Comparison of ENCODE assay signal across 8 cellular contexts in the genomic region with DNA sequence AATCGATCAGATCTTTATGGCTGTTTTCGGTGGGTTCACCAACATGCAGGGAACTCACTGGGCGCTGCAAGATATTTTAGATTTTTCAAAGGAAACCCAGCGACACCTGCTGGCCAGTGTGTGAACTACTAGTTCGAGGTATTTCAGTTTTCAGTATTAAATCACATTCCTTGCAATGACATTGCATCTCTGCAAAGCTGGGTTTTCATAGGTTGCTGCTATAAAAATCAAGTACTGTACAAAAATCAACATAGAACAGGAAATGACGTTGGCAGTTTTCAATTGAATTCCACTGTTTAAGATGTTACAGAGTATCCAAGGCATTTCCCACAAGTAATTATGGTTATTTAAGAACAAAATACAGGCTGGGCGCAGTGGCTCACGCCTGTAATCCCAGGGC. TPM values are rescaled to one million over a fixed set of nuclear protein-coding genes. Genes with fewer than 3 reads are reported as not detected.
DNase-seq lines count a peak whose midpoint lies in the region; ATAC-seq lines count a peak whose summit lies in the region.

No MANE protein-coding gene starts in this region.

- intact Hi-C loops in Right ventricle myocardium superior (cut with DNase I), result loop anchor here (2.0 kb wide), 1 partner anchor 46 kb away; no protein-coding TSS in a partner anchor
- intact Hi-C loops in cardiac septum (cut with DNase I), result loop anchor here (1.0 kb wide), 1 partner anchor 45 kb away; no protein-coding TSS in a partner anchor

- ATAC-seq in Right ventricle myocardium superior (ENCODE audit: poor library complexity), result peak; percentile 56
- no peak for ATAC-seq in HG03571 (IDR thresholded peaks at IDR 0.05; ENCODE audit: unreplicated experiment)

- DNase-seq in Right ventricle myocardium superior, result peak; percentile 63
- no peak for DNase-seq in cardiac septum (ENCODE audit: low spot score)
- peak; percentile 7 for DNase-seq in NCI-H345 (lab: John Stamatoyannopoulos, UW)
- DNase-seq in activated CD4-positive, alpha-beta T cell treated with anti-CD3 and anti-CD28 coated beads, Interleukin-2, amount 50 U/mL, for 24 hours (ENCODE audit: low read depth in 1 of 2, low spot score in 1 of 2), result peak; percentile 43 to 55
- peak; percentile 99 for DNase-seq in dermis blood vessel endothelial cell
- DNase-seq in lung microvascular endothelial cell (ENCODE audit: low read depth in 2 of 2), result peak; percentile 90 to 98
- DNase-seq in stimulated activated CD8-positive, alpha-beta memory T cell treated with anti-CD3 and anti-CD28 coated beads, Interleukin-15, amount 100 ng/mL, for 4 hours (ENCODE audit: low read depth in 2 of 2), result peak; percentile 21 to 50

RNA-seq across cellular contexts. Expression of gene LIG1, which starts 17.6 kb away (rescaled TPM):
- total RNA-seq in Right ventricle myocardium superior (2.4 TPM), cardiac septum (5.2 TPM), dermis blood vessel endothelial cell (32.5 and 46.9 TPM in 2 replicates), lung microvascular endothelial cell (9.1 and 30.9 TPM in 2 replicates)

RNA-seq across cellular contexts. Expression of gene ZSWIM9, which starts 17.9 kb away (rescaled TPM):
- total RNA-seq in Right ventricle myocardium superior, result 6.9 TPM
- total RNA-seq in cardiac septum, result 6.9 TPM
- 3.1 and 5.0 TPM in 2 replicates for total RNA-seq in dermis blood vessel endothelial cell
- 2.0 and 2.2 TPM in 2 replicates for total RNA-seq in lung microvascular endothelial cell

RNA-seq across cellular contexts. Expression of gene PLA2G4C, which starts 41.9 kb away (rescaled TPM):
- total RNA-seq in Right ventricle myocardium superior (38.6 TPM), cardiac septum (61.8 TPM), dermis blood vessel endothelial cell (28.4 and 104 TPM in 2 replicates), lung microvascular endothelial cell (44.0 and 98.8 TPM in 2 replicates)
